Comparison of ENCODE assay signal across 9 cellular contexts in the genomic region with DNA sequence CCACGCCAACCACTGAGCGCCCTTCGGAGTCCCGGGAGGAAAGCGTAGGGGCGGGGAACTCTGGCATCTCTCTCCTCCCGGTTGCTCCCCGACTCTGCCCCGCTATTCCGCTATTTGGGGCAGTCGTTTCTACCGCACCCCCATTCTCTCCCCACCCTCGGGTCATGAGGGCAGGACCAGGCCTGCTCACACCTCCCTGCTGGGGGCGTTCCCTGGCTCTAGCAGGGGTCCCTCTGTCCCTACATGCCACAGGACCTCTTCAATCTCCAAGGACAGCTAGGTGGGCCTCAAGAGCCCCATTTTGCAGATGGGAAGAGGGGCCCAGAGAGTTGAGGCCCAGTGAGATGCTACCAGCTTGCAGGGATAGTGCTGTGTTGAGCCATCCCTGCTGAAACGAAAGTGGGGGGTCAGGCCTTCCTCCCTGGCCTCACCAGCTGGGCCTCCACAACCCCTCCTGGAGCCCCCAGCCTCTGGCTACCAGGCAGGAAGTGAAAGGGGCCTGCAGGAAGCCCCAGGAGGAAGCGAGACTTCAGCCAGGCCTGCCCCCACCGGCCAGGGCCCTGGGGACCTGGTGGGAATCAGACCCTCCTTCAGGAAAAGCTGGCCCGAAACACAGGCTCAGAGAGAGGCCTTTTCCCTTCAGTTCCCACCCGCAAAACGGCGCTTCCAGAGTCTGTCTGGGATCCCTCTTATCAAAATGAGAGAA. TPM values are rescaled to one million over a fixed set of nuclear protein-coding genes. Genes with fewer than 3 reads are reported as not detected.
A peak's percentile ranks its signal among the peaks of the same experiment; 100 is the strongest.
DNase-seq lines count a peak whose midpoint lies in the region; ATAC-seq, FAIRE-seq and TF ChIP-seq lines count a peak whose summit lies in the region.
"Had no signal": no experiment of that assay in that cellular context is flagged by ENCODE, and none has a peak within 500 bp of the region (broad histone marks: within the 10 kb centered on the region; RNA-seq: fewer than 3 reads in every experiment).

No MANE protein-coding gene starts in this region.

- H3K4me3 ChIP-seq in colonic mucosa (peak overlapping the region; percentile 42), smooth muscle cell (peak overlapping the region; percentile 56), HepG2 (replicated peaks in 1 of 3; ENCODE audit: insufficient read depth in 1 of 3, low read depth in 2 of 3, low read length in 3 of 3) (no peak overlapping the region), A673 (ENCODE audit: low read depth, low read length, poor library complexity, severe bottlenecking) (no peak overlapping the region)

- H3K9ac ChIP-seq in colonic mucosa (ENCODE audit: low read depth in 2 of 2, low read length in 2 of 2) = peak overlapping the region in 1 of 2 donors; percentile 16
- H3K9ac ChIP-seq in smooth muscle cell (ENCODE audit: low read depth) = no peak overlapping the region
- H3K9ac ChIP-seq in HepG2 (ENCODE audit: insufficient read depth, low read depth, low read length) = no peak overlapping the region

- TF ChIP-seq CTCF in colonic mucosa (IDR thresholded peaks at IDR 0.05) = no peak
- TF ChIP-seq CTCF in smooth muscle cell (IDR thresholded peaks at IDR 0.05; ENCODE audit: borderline replicate concordance, insufficient read depth, poor library complexity, severe bottlenecking) = no peak
- TF ChIP-seq CTCF in HepG2 (CRISPR knock-in tag; IDR thresholded peaks at IDR 0.05) = no peak
- TF ChIP-seq CTCF in A673 (conservative IDR thresholded peaks at IDR 0.05; ENCODE audit: low read depth, low read length) = no peak

- CTCF ChIA-PET in HepG2 (lab: Yijun Ruan, JAX; ENCODE audit: low intra/inter-chr PET ratio, low total read pairs) (no interaction called here), A673 (lab: Charles Lee) (no interaction called here)

- in situ Hi-C loops in HepG2 (cut with HindIII; ENCODE audit: extremely low pct_ligation_motif_present, low pct_unique_long_range_greater_than_20kb) = no loop called here

- no peak for DNase-seq in colonic mucosa
- no peak for DNase-seq in smooth muscle cell (lab: John Stamatoyannopoulos, UW; ENCODE audit: unreplicated experiment)
- DNase-seq in NCI-H2171 treated with DMSO at 0.1 percent for 48 hours (lab: John Stamatoyannopoulos, UW) = no peak
- DNase-seq in HepG2 (ENCODE audit: low spot score) = no peak
- DNase-seq in A673 (ENCODE audit: low spot score) = no peak
- no peak for DNase-seq in SK-N-DZ (ENCODE audit: low spot score)
- DNase-seq: amniotic stem cell had no signal

- BruUV-seq in HepG2 (replicated peaks; lab: Mats Ljungman, UMichigan) (no TSS peak), A673 (replicated peaks; lab: Mats Ljungman, UMichigan) (no TSS peak)

- intact Hi-C loops in colonic mucosa (cut with DNase I) (no loop called here), HepG2 (cut with micrococcal nuclease; ENCODE audit: unreplicated experiment) (no loop called here), A673 (cut with micrococcal nuclease; ENCODE audit: unreplicated experiment) (no loop called here)

- H3K27me3 ChIP-seq in colonic mucosa (peaks cover 23% of the 10 kb centered on the region), smooth muscle cell (ENCODE audit: low read depth) (peaks cover 38% of the 10 kb centered on the region), HepG2 (ENCODE audit: control insufficient read depth in 1 of 2, insufficient read depth in 2 of 2, low read length in 2 of 2) (peaks cover 7 to 61% of the 10 kb centered on the region in 2 experiments), A673 (replicated peaks; ENCODE audit: insufficient read depth, low read depth, low read length, poor library complexity) (peaks cover 6% of the 10 kb centered on the region)

- no peaks in the 10 kb centered on the region for H3K36me3 ChIP-seq in colonic mucosa
- no peaks in the 10 kb centered on the region for H3K36me3 ChIP-seq in smooth muscle cell (ENCODE audit: low read depth)
- H3K36me3 ChIP-seq in HepG2 (replicated peaks in 1 of 2; ENCODE audit: control insufficient read depth in 1 of 2, insufficient read depth in 2 of 2, low read length in 2 of 2) = no peaks in the 10 kb centered on the region
- no peaks in the 10 kb centered on the region for H3K36me3 ChIP-seq in A673 (ENCODE audit: insufficient read depth, low read length, poor library complexity, severe bottlenecking)

- WGBS in smooth muscle cell (ENCODE audit: low lambda C conversion rate) = 76% methylated on average over 16 of the region's 21 CpGs
- 51% methylated on average over 10 of the region's 21 CpGs for WGBS in HepG2 (ENCODE audit: low lambda C conversion rate)

- TF ChIP-seq POLR2A in GM19099 (IDR thresholded peaks at IDR 0.05; ENCODE audit: extremely low read depth, insufficient read length, low read depth) = peak; percentile 61
- TF ChIP-seq POLR2A in HepG2 (IDR thresholded peaks at IDR 0.05; ENCODE audit: insufficient read depth in 1 of 2, low read depth in 2 of 2, low read length in 2 of 2) = no peak

- POLR2A ChIA-PET in HepG2 (lab: Yijun Ruan, JAX) (no interaction called here), A673 (lab: Charles Lee; ENCODE audit: low non-redundant PET) (no interaction called here)

- no peaks in the 10 kb centered on the region for H3F3A ChIP-seq in smooth muscle cell (ENCODE audit: low read depth)

- H3K79me2 ChIP-seq in smooth muscle cell (ENCODE audit: low read depth) (no peaks in the 10 kb centered on the region), HepG2 (ENCODE audit: insufficient read depth, low read length) (no peaks in the 10 kb centered on the region)

- TF ChIP-seq EP300 in HepG2 (IDR thresholded peaks at IDR 0.05; ENCODE audit: low read depth in 2 of 2, low read length in 2 of 2) (no peak), HepG2 (CRISPR knock-in tag; IDR thresholded peaks at IDR 0.05; ENCODE audit: borderline replicate concordance) (no peak)

- H3K27ac ChIP-seq in colonic mucosa (no peak overlapping the region), smooth muscle cell (ENCODE audit: low read depth) (no peak overlapping the region), HepG2 (ENCODE audit: extremely low read length, insufficient read depth, low read length) (no peak overlapping the region), A673 (ENCODE audit: low read depth, low read length, poor library complexity, severe bottlenecking) (no peak overlapping the region)

- H3K4me2 ChIP-seq in smooth muscle cell (peak overlapping the region; percentile 98), HepG2 (ENCODE audit: low read depth, low read length) (no peak overlapping the region)

- H3K9me3 ChIP-seq in colonic mucosa = no peaks in the 10 kb centered on the region
- H3K9me3 ChIP-seq in smooth muscle cell (replicated peaks; ENCODE audit: low read depth) = no peaks in the 10 kb centered on the region
- H3K9me3 ChIP-seq in HepG2 (ENCODE audit: low read length) = no peaks in the 10 kb centered on the region
- no peaks in the 10 kb centered on the region for H3K9me3 ChIP-seq in A673 (ENCODE audit: low read depth, low read length, poor library complexity, severe bottlenecking)

- peak; percentile 24 for ATAC-seq in HG02885 (IDR thresholded peaks at IDR 0.05; ENCODE audit: poor library complexity, unreplicated experiment)
- ATAC-seq in HepG2 = no peak

- H2AFZ ChIP-seq in smooth muscle cell (ENCODE audit: low read depth) = no peak overlapping the region
- H2AFZ ChIP-seq in HepG2 (ENCODE audit: low read length) = no peak overlapping the region

- no peak for FAIRE-seq in HepG2 (lab: Jason Lieb, UNC)

- TF ChIP-seq RAD21 in HepG2 (CRISPR knock-in tag; IDR thresholded peaks at IDR 0.05) = no peak

- H4K20me1 ChIP-seq in smooth muscle cell (ENCODE audit: low read depth) = no peaks in the 10 kb centered on the region
- H4K20me1 ChIP-seq in HepG2 (ENCODE audit: insufficient read depth, low read length) = peaks cover 4% of the 10 kb centered on the region; the same call in 1 of the 2 replicates

- H3K4me1 ChIP-seq in colonic mucosa (no peaks in the 10 kb centered on the region), smooth muscle cell (ENCODE audit: low read depth) (peaks cover 8% of the 10 kb centered on the region), HepG2 (ENCODE audit: insufficient read depth, low read length) (peaks cover 46% of the 10 kb centered on the region), A673 (ENCODE audit: insufficient read depth, low read length, poor library complexity, severe bottlenecking) (peaks cover 33% of the 10 kb centered on the region)

RNA-seq across cellular contexts. Expression of a gene that starts 5.5 kb away (rescaled TPM):
- not detected for total RNA-seq in colonic mucosa
- total RNA-seq in smooth muscle cell = not detected in 2 replicates
- 0.11 TPM in 1 of 2 replicates, not detected in the other for polyA plus RNA-seq in smooth muscle cell
- not detected in 2 replicates for total RNA-seq in HepG2 (2016; rRNA removed; fragmentation: Illumina TruSeq; extraction: Trizol)
- total RNA-seq in HepG2 (2016; cell fraction: cytosol; rRNA removed; fragmentation: Illumina TruSeq; extraction: Trizol; ENCODE audit: low read depth) = not detected in 2 replicates
- total RNA-seq in HepG2 (2016; cell fraction: insoluble cytoplasmic fraction; rRNA removed; fragmentation: Illumina TruSeq; extraction: Trizol) = not detected in 2 replicates
- total RNA-seq in HepG2 (2016; cell fraction: membrane; rRNA removed; fragmentation: Illumina TruSeq; extraction: Trizol) = not detected in 2 replicates
- not detected in 2 replicates for total RNA-seq in HepG2 (2016; cell fraction: nucleus; rRNA removed; fragmentation: Illumina TruSeq; extraction: Trizol)
- polyA plus RNA-seq in HepG2 (2011; rRNA removed) = not detected in 2 replicates
- polyA plus RNA-seq in HepG2 (2011; cell fraction: cytosol; rRNA removed) = not detected in 2 replicates
- not detected in 2 replicates for polyA plus RNA-seq in HepG2 (2011; cell fraction: nucleus; rRNA removed)
- not detected in 2 replicates for polyA plus RNA-seq in HepG2 (2012)
- polyA plus RNA-seq in HepG2 (2016; cell fraction: cytosol; fragmentation: Illumina TruSeq; extraction: Trizol; ENCODE audit: low read depth) = not detected in 2 replicates
- polyA plus RNA-seq in HepG2 (2016; cell fraction: insoluble cytoplasmic fraction; fragmentation: Illumina TruSeq; extraction: Trizol; ENCODE audit: low read depth) = not detected in 2 replicates
- polyA plus RNA-seq in HepG2 (2016; cell fraction: membrane; fragmentation: Illumina TruSeq; extraction: Trizol; ENCODE audit: low read depth) = not detected in 2 replicates
- not detected in 2 replicates for polyA plus RNA-seq in HepG2 (2016; cell fraction: nucleus; fragmentation: Illumina TruSeq; extraction: Trizol; ENCODE audit: insufficient read depth, low read depth)
- polyA minus RNA-seq in HepG2 (2011; rRNA and poly(A)+ RNA removed; ENCODE audit: low replicate concordance) = not detected in 2 replicates
- not detected in 2 replicates for polyA minus RNA-seq in HepG2 (2011; cell fraction: cytosol; rRNA and poly(A)+ RNA removed)
- polyA minus RNA-seq in HepG2 (2011; cell fraction: nucleus; rRNA and poly(A)+ RNA removed) = not detected in 2 replicates
- total RNA-seq in A673 (2021) = 1.4 and 1.8 TPM in 2 replicates
- 0.16 TPM in 1 of 2 replicates, not detected in the other for polyA plus RNA-seq in SK-N-DZ (2014; cell fraction: cytosol; rRNA removed)
- polyA plus RNA-seq in SK-N-DZ (2014; cell fraction: nucleus; rRNA removed) = 3.7 and 5.5 TPM in 2 replicates

RNA-seq across cellular contexts. Expression of a gene that starts 6.2 kb away (rescaled TPM):
- total RNA-seq in colonic mucosa = under 1 TPM; 0.40 to 0.53 TPM
- total RNA-seq in smooth muscle cell = not detected in 2 replicates
- polyA plus RNA-seq in smooth muscle cell = 0.15 and 0.37 TPM in 2 replicates
- total RNA-seq in HepG2 (2016; rRNA removed; fragmentation: Illumina TruSeq; extraction: Trizol) = 0.11 TPM in 1 of 2 replicates, not detected in the other
- 0.10 TPM in 1 of 2 replicates, not detected in the other for total RNA-seq in HepG2 (2016; cell fraction: cytosol; rRNA removed; fragmentation: Illumina TruSeq; extraction: Trizol; ENCODE audit: low read depth)
- 0.17 TPM in 1 of 2 replicates, not detected in the other for total RNA-seq in HepG2 (2016; cell fraction: insoluble cytoplasmic fraction; rRNA removed; fragmentation: Illumina TruSeq; extraction: Trizol)
- 0.07 and 0.09 TPM in 2 replicates for total RNA-seq in HepG2 (2016; cell fraction: membrane; rRNA removed; fragmentation: Illumina TruSeq; extraction: Trizol)
- 0.25 and 0.38 TPM in 2 replicates for total RNA-seq in HepG2 (2016; cell fraction: nucleus; rRNA removed; fragmentation: Illumina TruSeq; extraction: Trizol)
- polyA plus RNA-seq in HepG2 (2011; rRNA removed) = 0.22 and 0.29 TPM in 2 replicates
- 0.03 and 0.04 TPM in 2 replicates for polyA plus RNA-seq in HepG2 (2011; cell fraction: cytosol; rRNA removed)
- polyA plus RNA-seq in HepG2 (2011; cell fraction: nucleus; rRNA removed) = 1.2 and 1.7 TPM in 2 replicates
- 0.16 and 0.31 TPM in 2 replicates for polyA plus RNA-seq in HepG2 (2012)
- not detected in 2 replicates for polyA plus RNA-seq in HepG2 (2016; cell fraction: cytosol; fragmentation: Illumina TruSeq; extraction: Trizol; ENCODE audit: low read depth)
- 0.05 TPM in 1 of 2 replicates, not detected in the other for polyA plus RNA-seq in HepG2 (2016; cell fraction: insoluble cytoplasmic fraction; fragmentation: Illumina TruSeq; extraction: Trizol; ENCODE audit: low read depth)
- 0.05 and 0.06 TPM in 2 replicates for polyA plus RNA-seq in HepG2 (2016; cell fraction: membrane; fragmentation: Illumina TruSeq; extraction: Trizol; ENCODE audit: low read depth)
- polyA plus RNA-seq in HepG2 (2016; cell fraction: nucleus; fragmentation: Illumina TruSeq; extraction: Trizol; ENCODE audit: insufficient read depth, low read depth) = 1.1 and 1.2 TPM in 2 replicates
- 0.46 and 1.4 TPM in 2 replicates for polyA minus RNA-seq in HepG2 (2011; rRNA and poly(A)+ RNA removed; ENCODE audit: low replicate concordance)
- polyA minus RNA-seq in HepG2 (2011; cell fraction: cytosol; rRNA and poly(A)+ RNA removed) = 0.20 TPM in 1 of 2 replicates, not detected in the other
- 0.26 and 0.37 TPM in 2 replicates for polyA minus RNA-seq in HepG2 (2011; cell fraction: nucleus; rRNA and poly(A)+ RNA removed)
- total RNA-seq in A673 (2021) = 6.6 and 8.0 TPM in 2 replicates
- 0.21 and 0.69 TPM in 2 replicates for polyA plus RNA-seq in SK-N-DZ (2014; cell fraction: cytosol; rRNA removed)
- polyA plus RNA-seq in SK-N-DZ (2014; cell fraction: nucleus; rRNA removed) = 1.1 and 1.2 TPM in 2 replicates

RNA-seq across cellular contexts. Expression of a gene that starts 26.5 kb away (rescaled TPM):
- total RNA-seq in colonic mucosa = 10 to 100 TPM; 13.7 to 64.3 TPM
- total RNA-seq in smooth muscle cell = 3.5 and 5.6 TPM in 2 replicates
- polyA plus RNA-seq in smooth muscle cell = 13.5 and 16.0 TPM in 2 replicates
- 37.3 and 41.8 TPM in 2 replicates for total RNA-seq in HepG2 (2016; rRNA removed; fragmentation: Illumina TruSeq; extraction: Trizol)
- 13.0 and 13.7 TPM in 2 replicates for total RNA-seq in HepG2 (2016; cell fraction: cytosol; rRNA removed; fragmentation: Illumina TruSeq; extraction: Trizol; ENCODE audit: low read depth)
- total RNA-seq in HepG2 (2016; cell fraction: insoluble cytoplasmic fraction; rRNA removed; fragmentation: Illumina TruSeq; extraction: Trizol) = 37.1 and 38.5 TPM in 2 replicates
- 17.3 and 25.3 TPM in 2 replicates for total RNA-seq in HepG2 (2016; cell fraction: membrane; rRNA removed; fragmentation: Illumina TruSeq; extraction: Trizol)
- 25.4 and 26.0 TPM in 2 replicates for total RNA-seq in HepG2 (2016; cell fraction: nucleus; rRNA removed; fragmentation: Illumina TruSeq; extraction: Trizol)
- polyA plus RNA-seq in HepG2 (2011; rRNA removed) = 10.6 and 11.2 TPM in 2 replicates
- 6.7 and 15.2 TPM in 2 replicates for polyA plus RNA-seq in HepG2 (2011; cell fraction: cytosol; rRNA removed)
- polyA plus RNA-seq in HepG2 (2011; cell fraction: nucleus; rRNA removed) = 15.5 and 21.0 TPM in 2 replicates
- polyA plus RNA-seq in HepG2 (2012) = 4.9 and 8.1 TPM in 2 replicates
- polyA plus RNA-seq in HepG2 (2016; cell fraction: cytosol; fragmentation: Illumina TruSeq; extraction: Trizol; ENCODE audit: low read depth) = 11.6 and 12.9 TPM in 2 replicates
- polyA plus RNA-seq in HepG2 (2016; cell fraction: insoluble cytoplasmic fraction; fragmentation: Illumina TruSeq; extraction: Trizol; ENCODE audit: low read depth) = 35.7 and 42.0 TPM in 2 replicates
- polyA plus RNA-seq in HepG2 (2016; cell fraction: membrane; fragmentation: Illumina TruSeq; extraction: Trizol; ENCODE audit: low read depth) = 15.9 TPM in 2 replicates
- polyA plus RNA-seq in HepG2 (2016; cell fraction: nucleus; fragmentation: Illumina TruSeq; extraction: Trizol; ENCODE audit: insufficient read depth, low read depth) = 29.0 and 31.5 TPM in 2 replicates
- 31.7 and 74.0 TPM in 2 replicates for polyA minus RNA-seq in HepG2 (2011; rRNA and poly(A)+ RNA removed; ENCODE audit: low replicate concordance)
- polyA minus RNA-seq in HepG2 (2011; cell fraction: cytosol; rRNA and poly(A)+ RNA removed) = 4.4 and 9.0 TPM in 2 replicates
- polyA minus RNA-seq in HepG2 (2011; cell fraction: nucleus; rRNA and poly(A)+ RNA removed) = 7.8 and 10.3 TPM in 2 replicates
- total RNA-seq in A673 (2021) = 62.1 and 67.2 TPM in 2 replicates
- polyA plus RNA-seq in SK-N-DZ (2014; cell fraction: cytosol; rRNA removed) = 65.8 and 72.3 TPM in 2 replicates
- 75.6 and 76.1 TPM in 2 replicates for polyA plus RNA-seq in SK-N-DZ (2014; cell fraction: nucleus; rRNA removed)

RNA-seq across cellular contexts. Expression of a gene that starts 48.8 kb away (rescaled TPM):
- total RNA-seq in colonic mucosa = under 1 TPM; 0.20 to 0.69 TPM
- 0.99 and 1.3 TPM in 2 replicates for total RNA-seq in smooth muscle cell
- 0.65 and 1.1 TPM in 2 replicates for polyA plus RNA-seq in smooth muscle cell
- total RNA-seq in HepG2 (2016; rRNA removed; fragmentation: Illumina TruSeq; extraction: Trizol) = not detected in 2 replicates
- total RNA-seq in HepG2 (2016; cell fraction: cytosol; rRNA removed; fragmentation: Illumina TruSeq; extraction: Trizol; ENCODE audit: low read depth) = not detected in 2 replicates
- total RNA-seq in HepG2 (2016; cell fraction: insoluble cytoplasmic fraction; rRNA removed; fragmentation: Illumina TruSeq; extraction: Trizol) = not detected in 2 replicates
- 0.03 TPM in 1 of 2 replicates, not detected in the other for total RNA-seq in HepG2 (2016; cell fraction: membrane; rRNA removed; fragmentation: Illumina TruSeq; extraction: Trizol)
- not detected in 2 replicates for total RNA-seq in HepG2 (2016; cell fraction: nucleus; rRNA removed; fragmentation: Illumina TruSeq; extraction: Trizol)
- 0.04 and 0.08 TPM in 2 replicates for polyA plus RNA-seq in HepG2 (2011; rRNA removed)
- polyA plus RNA-seq in HepG2 (2011; cell fraction: cytosol; rRNA removed) = 0.01 and 0.04 TPM in 2 replicates
- 0.14 TPM in 1 of 2 replicates, not detected in the other for polyA plus RNA-seq in HepG2 (2011; cell fraction: nucleus; rRNA removed)
- polyA plus RNA-seq in HepG2 (2012) = 0.08 TPM in 1 of 2 replicates, not detected in the other
- not detected in 2 replicates for polyA plus RNA-seq in HepG2 (2016; cell fraction: cytosol; fragmentation: Illumina TruSeq; extraction: Trizol; ENCODE audit: low read depth)
- polyA plus RNA-seq in HepG2 (2016; cell fraction: insoluble cytoplasmic fraction; fragmentation: Illumina TruSeq; extraction: Trizol; ENCODE audit: low read depth) = 0.07 TPM in 1 of 2 replicates, not detected in the other
- polyA plus RNA-seq in HepG2 (2016; cell fraction: membrane; fragmentation: Illumina TruSeq; extraction: Trizol; ENCODE audit: low read depth) = 0.07 TPM in 1 of 2 replicates, not detected in the other
- polyA plus RNA-seq in HepG2 (2016; cell fraction: nucleus; fragmentation: Illumina TruSeq; extraction: Trizol; ENCODE audit: insufficient read depth, low read depth) = 0.09 TPM in 1 of 2 replicates, not detected in the other
- 0.04 and 2.7 TPM in 2 replicates for polyA minus RNA-seq in HepG2 (2011; rRNA and poly(A)+ RNA removed; ENCODE audit: low replicate concordance)
- polyA minus RNA-seq in HepG2 (2011; cell fraction: cytosol; rRNA and poly(A)+ RNA removed) = not detected in 2 replicates
- polyA minus RNA-seq in HepG2 (2011; cell fraction: nucleus; rRNA and poly(A)+ RNA removed) = not detected in 2 replicates
- total RNA-seq in A673 (2021) = 3.6 and 4.6 TPM in 2 replicates
- 46.1 and 48.4 TPM in 2 replicates for polyA plus RNA-seq in SK-N-DZ (2014; cell fraction: cytosol; rRNA removed)
- polyA plus RNA-seq in SK-N-DZ (2014; cell fraction: nucleus; rRNA removed) = 22.6 and 39.4 TPM in 2 replicates

Comparison
In these comparisons a context has a peak if more than half of its experiments do, and no peak if none do; other contexts are left out.
1. H3K4me3 ChIP-seq: peak in colonic mucosa (single experiment) and smooth muscle cell (single experiment); none in HepG2 (0 of 3) and A673 (single experiment).